ENCODE assay signal across 8 cellular contexts in the genomic region with DNA sequence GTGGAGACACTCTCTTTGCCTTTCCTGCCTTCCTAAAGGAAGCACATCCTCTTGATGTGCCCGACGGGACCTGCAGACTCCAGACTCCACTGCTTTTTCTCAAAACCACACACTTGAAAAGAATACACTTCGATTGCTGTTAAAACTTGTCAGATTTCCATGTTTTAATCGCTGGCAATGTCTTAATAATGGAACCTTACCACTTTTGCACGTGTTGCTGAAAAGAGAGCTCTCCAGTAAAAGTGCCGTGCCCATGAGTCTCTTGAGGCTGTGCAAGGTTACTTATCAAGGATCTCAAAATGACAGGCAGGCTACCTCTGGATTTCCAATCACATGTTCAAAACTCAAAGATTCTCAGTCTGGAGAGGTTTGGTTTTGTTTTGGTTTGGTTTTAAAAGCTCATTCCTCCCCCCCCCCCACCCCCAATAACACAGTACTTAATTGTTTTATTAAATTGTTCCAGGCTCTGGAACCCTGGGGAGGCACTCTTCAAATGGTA. TPM values are rescaled to one million over a fixed set of nuclear protein-coding genes. Genes with fewer than 3 reads are reported as not detected.
DNase-seq lines count a peak whose midpoint lies in the region; ATAC-seq and TF ChIP-seq lines count a peak whose summit lies in the region.

No MANE protein-coding gene starts in this region.

- H3K27me3 ChIP-seq in GM23338 (ENCODE audit: insufficient read depth) (peaks cover 82% of the 10 kb centered on the region), gastroesophageal sphincter (peaks cover 86% of the 10 kb centered on the region), skeletal muscle satellite cell (ENCODE audit: control insufficient read depth, insufficient read depth, low read length) (peaks cover 41% of the 10 kb centered on the region)

- H3K36me3 ChIP-seq in GM23338 (ENCODE audit: insufficient read depth) (no peaks in the 10 kb centered on the region), gastroesophageal sphincter (no peaks in the 10 kb centered on the region), skeletal muscle satellite cell (ENCODE audit: insufficient read depth, low read length) (no peaks in the 10 kb centered on the region)

- H3K9me2 ChIP-seq in GM23338 (ENCODE audit: insufficient read depth), result no peaks in the 10 kb centered on the region

- H3K4me3 Mint-ChIP-seq in GM23338 (peak overlapping the region; percentile 77), T-cell (peak overlapping the region; percentile 46 to 63 (median 54))

- H3K4me2 ChIP-seq in GM23338 (peak overlapping the region; percentile 79), skeletal muscle satellite cell (ENCODE audit: low read length) (peak overlapping the region; percentile 98)

- peaks cover 32% of the 10 kb centered on the region for H3F3A ChIP-seq in GM23338 (replicated peaks; ENCODE audit: low read depth)

- H3K27me3 Mint-ChIP-seq in GM23338 (ENCODE audit: insufficient read depth, low read depth, poor library complexity) (peaks cover 83% of the 10 kb centered on the region), T-cell (peaks cover 57 to 68% of the 10 kb centered on the region in 2 donors)

- H3K9ac ChIP-seq in skeletal muscle satellite cell (ENCODE audit: low read depth, low read length), result peak overlapping the region; percentile 82

- peak overlapping the region; percentile 25; the same call in 1 of the 2 replicates for H2AFZ ChIP-seq in GM23338

- no peak overlapping the region for H3K27ac Mint-ChIP-seq in GM23338
- H3K27ac Mint-ChIP-seq in T-cell, result no peak overlapping the region

- H3K9me3 ChIP-seq in gastroesophageal sphincter (no peaks in the 10 kb centered on the region), skeletal muscle satellite cell (replicated peaks; ENCODE audit: low read length) (no peaks in the 10 kb centered on the region)

- WGBS in gastroesophageal sphincter (ENCODE audit: low coverage in 1 of 2), 2 donors, result 30 to 54% methylated on average over 6 of the region's 6 CpGs

- no peaks in the 10 kb centered on the region for H3K36me3 Mint-ChIP-seq in GM23338 (ENCODE audit: low read depth)
- H3K36me3 Mint-ChIP-seq in T-cell, result no peaks in the 10 kb centered on the region

- no peak for TF ChIP-seq CTCF in GM23338 (conservative IDR thresholded peaks at IDR 0.05; ENCODE audit: low read depth in 2 of 2)
- TF ChIP-seq CTCF in gastroesophageal sphincter (IDR thresholded peaks at IDR 0.05), result no peak

- TF ChIP-seq EP300 in gastroesophageal sphincter (IDR thresholded peaks at IDR 0.05), result no peak

- no peak overlapping the region for H3K27ac ChIP-seq in GM23338 (ENCODE audit: low read depth)
- H3K27ac ChIP-seq in gastroesophageal sphincter, result peak overlapping the region in 1 of 4 donors; percentile 55

- H3K4me1 ChIP-seq in GM23338 (ENCODE audit: insufficient read depth) (peaks cover 49% of the 10 kb centered on the region), gastroesophageal sphincter (peaks cover 0 to 18% (median 0%) of the 10 kb centered on the region in 3 donors), skeletal muscle satellite cell (ENCODE audit: control insufficient read depth, insufficient read depth, low read length) (peaks cover 19% of the 10 kb centered on the region)

- H3K9me3 Mint-ChIP-seq in GM23338, result peaks cover 3% of the 10 kb centered on the region; the same call in 2 of the 3 replicates
- H3K9me3 Mint-ChIP-seq in T-cell, result no peaks in the 10 kb centered on the region

- ATAC-seq in GM23338, result no peak
- ATAC-seq in T-cell (replicated peaks in 1 of 4), result no peak
- no peak for ATAC-seq in gastroesophageal sphincter
- no peak for ATAC-seq in HG02798 (IDR thresholded peaks at IDR 0.05; ENCODE audit: poor library complexity, unreplicated experiment)

- no peaks in the 10 kb centered on the region for H3K79me2 ChIP-seq in GM23338 (replicated peaks; ENCODE audit: insufficient read depth)

- H4K20me1 ChIP-seq in GM23338 (replicated peaks; ENCODE audit: insufficient read depth), result peaks cover 17% of the 10 kb centered on the region

- no peak for TF ChIP-seq POLR2A in gastroesophageal sphincter (IDR thresholded peaks at IDR 0.05)

- CTCF ChIA-PET in T-cell (lab: Charles Lee), result interaction anchor here (0.5 to 0.8 kb wide), 2 partner anchors 8 to 12 kb away, joined by 4 to 5 read pairs; a partner anchor contains a TSS

- H3K4me3 ChIP-seq in GM23338 (peak overlapping the region; percentile 55), gastroesophageal sphincter (peak overlapping the region; percentile 1 to 46), skeletal muscle satellite cell (ENCODE audit: low read length) (peak overlapping the region; percentile 77)

- DNase-seq in GM23338 (ENCODE audit: low spot score) (no peak), T-cell (no peak), NCI-H526 treated with DMSO at 0.1 percent for 48 hours (lab: John Stamatoyannopoulos, UW) (no peak), AG20443 (ENCODE audit: low spot score) (no peak)
- DNase-seq in stimulated activated CD8-positive, alpha-beta memory T cell treated with anti-CD3 and anti-CD28 coated beads, Interleukin-4, amount 100 ng/mL, for 48 hours, result no peak

- POLR2A ChIA-PET in T-cell (lab: Charles Lee), result no interaction called here

- H3K4me1 Mint-ChIP-seq in GM23338 (peaks cover 35% of the 10 kb centered on the region), T-cell (peaks cover 4 to 23% (median 13%) of the 10 kb centered on the region in 3 donors)

TF ChIP-seq in GM23338, 12 proteins besides CTCF, POLR2A, EP300 and RAD21:
- TF ChIP-seq NANOG (IDR thresholded peaks at IDR 0.05; ENCODE audit: borderline replicate concordance) (0 out of 2 replicates have a peak, but pooled peaks have one; percentile 9), STAT1 (IDR thresholded peaks at IDR 0.05; ENCODE audit: unreplicated experiment) (no peak), EZH2 (IDR thresholded peaks at IDR 0.05; ENCODE audit: low read depth, unreplicated experiment) (peak; percentile 72)

RNA-seq across cellular contexts. Expression of a gene that starts 12.0 kb away (rescaled TPM):
- total RNA-seq in GM23338 (2014; rRNA removed; shearing (Covaris generic)), result not detected in 2 replicates
- polyA plus RNA-seq in GM23338 (2016; fragmentation: Nextera tagmentation; extraction: Ambion mirVana), result 0.21 TPM in 1 of 2 replicates, not detected in the other
- total RNA-seq in T-cell (under 1 TPM in 3 of 5 donors, not detected in 2; 0.15 to 0.69 (median 0.28) TPM), gastroesophageal sphincter (1 to 10 TPM in 1 of 4 donors, under 1 TPM in 2, not detected in 1; 0.31 to 4.6 (median 0.42) TPM)
- 0.25 TPM in 1 of 2 replicates, not detected in the other for total RNA-seq in skeletal muscle satellite cell (2012; rRNA removed)

Comparison
In these comparisons a context has a peak if more than half of its experiments do, and no peak if none do; other contexts are left out.
1. H3K4me3 ChIP-seq: peak in every context shown above with its lines; median percentile 77 in skeletal muscle satellite cell; 55 in GM23338; 24 in gastroesophageal sphincter.